Comparison of ENCODE assay signal across 7 cellular contexts in genomic region chr17:41967921-41968578, GRCh38. TPM values are rescaled to one million over a fixed set of nuclear protein-coding genes. Genes with fewer than 3 reads are reported as not detected.
A peak's percentile ranks its signal among the peaks of the same experiment; 100 is the strongest.
DNase-seq lines count a peak whose midpoint lies in the region; ATAC-seq lines count a peak whose summit lies in the region.

No MANE protein-coding gene starts in this region.

- no peak overlapping the region for H3K27ac Mint-ChIP-seq in activated T-helper 1 cell treated with anti-CD3 and anti-CD28 coated beads, Interleukin-12 subunit alpha, Interleukin-12 subunit beta, Interleukin-2, Interleukin-4 antibody, amounts not matched to agents 30 ng/mL and 10 ng/mL and 1 ng/mL, durations not matched to agents 14 hours and 24 hours and 36 hours
- peak overlapping the region; percentile 42 for H3K27ac Mint-ChIP-seq in stimulated activated naive B cell treated with anti-CD40 and anti-IgM and Interleukin-4, amounts not matched to agents 10 μg/mL and 1 μg/mL and 100 μg/mL, for 72 hours

- H3K4me3 Mint-ChIP-seq in activated T-helper 1 cell treated with anti-CD3 and anti-CD28 coated beads, Interleukin-12 subunit alpha, Interleukin-12 subunit beta, Interleukin-2, Interleukin-4 antibody, amounts not matched to agents 30 ng/mL and 10 ng/mL and 1 ng/mL, durations not matched to agents 14 hours and 24 hours and 36 hours: peak overlapping the region; percentile 87
- peak overlapping the region; percentile 77 to 81 for H3K4me3 Mint-ChIP-seq in stimulated activated naive B cell treated with anti-CD40 and anti-IgM and Interleukin-4, amounts not matched to agents 10 μg/mL and 1 μg/mL and 100 μg/mL, for 72 hours

- no peaks in the 10 kb centered on the region for H3K9me3 Mint-ChIP-seq in activated T-helper 1 cell treated with anti-CD3 and anti-CD28 coated beads, Interleukin-12 subunit alpha, Interleukin-12 subunit beta, Interleukin-2, Interleukin-4 antibody, amounts not matched to agents 30 ng/mL and 10 ng/mL and 1 ng/mL, durations not matched to agents 14 hours and 24 hours and 36 hours
- H3K9me3 Mint-ChIP-seq in stimulated activated naive B cell treated with anti-CD40 and anti-IgM and Interleukin-4, amounts not matched to agents 10 μg/mL and 1 μg/mL and 100 μg/mL, for 72 hours: no peaks in the 10 kb centered on the region

- peaks cover 10% of the 10 kb centered on the region for H3K4me1 ChIP-seq in HUES48 (ENCODE audit: control insufficient read depth, insufficient read depth, low read length)
- peaks cover 2% of the 10 kb centered on the region for H3K4me1 ChIP-seq in iPS-15b (ENCODE audit: control insufficient read depth, insufficient read depth, low read length)

- no peaks in the 10 kb centered on the region for H3K27me3 Mint-ChIP-seq in activated T-helper 1 cell treated with anti-CD3 and anti-CD28 coated beads, Interleukin-12 subunit alpha, Interleukin-12 subunit beta, Interleukin-2, Interleukin-4 antibody, amounts not matched to agents 30 ng/mL and 10 ng/mL and 1 ng/mL, durations not matched to agents 14 hours and 24 hours and 36 hours (ENCODE audit: insufficient read depth)
- H3K27me3 Mint-ChIP-seq in stimulated activated naive B cell treated with anti-CD40 and anti-IgM and Interleukin-4, amounts not matched to agents 10 μg/mL and 1 μg/mL and 100 μg/mL, for 72 hours: no peaks in the 10 kb centered on the region

- H3K9ac ChIP-seq in HUES48 (ENCODE audit: low read depth, low read length): no peak overlapping the region
- peak overlapping the region; percentile 12 for H3K9ac ChIP-seq in iPS-15b (ENCODE audit: low read depth, low read length)

- peaks cover 36% of the 10 kb centered on the region for H3K4me1 Mint-ChIP-seq in activated T-helper 1 cell treated with anti-CD3 and anti-CD28 coated beads, Interleukin-12 subunit alpha, Interleukin-12 subunit beta, Interleukin-2, Interleukin-4 antibody, amounts not matched to agents 30 ng/mL and 10 ng/mL and 1 ng/mL, durations not matched to agents 14 hours and 24 hours and 36 hours (ENCODE audit: low read depth)
- peaks cover 27 to 64% of the 10 kb centered on the region in 2 donors for H3K4me1 Mint-ChIP-seq in stimulated activated naive B cell treated with anti-CD40 and anti-IgM and Interleukin-4, amounts not matched to agents 10 μg/mL and 1 μg/mL and 100 μg/mL, for 72 hours

- H3K27me3 ChIP-seq in HUES48 (ENCODE audit: control insufficient read depth, insufficient read depth, low read length) (no peaks in the 10 kb centered on the region), iPS-15b (ENCODE audit: control insufficient read depth, insufficient read depth, low read length) (no peaks in the 10 kb centered on the region)

- peaks cover 37% of the 10 kb centered on the region for H3K36me3 ChIP-seq in HUES48 (ENCODE audit: control insufficient read depth, insufficient read depth, low read length)
- peaks cover 23% of the 10 kb centered on the region for H3K36me3 ChIP-seq in iPS-15b (ENCODE audit: control insufficient read depth, insufficient read depth, low read length)

- DNase-seq in activated T-helper 1 cell treated with anti-CD3 and anti-CD28 coated beads, Interleukin-12 subunit alpha, Interleukin-12 subunit beta, Interleukin-2, Interleukin-4 antibody, amounts not matched to agents 30 ng/mL and 10 ng/mL and 1 ng/mL, durations not matched to agents 14 hours and 24 hours and 36 hours (ENCODE audit: low spot score): no peak
- no peak for DNase-seq in stimulated activated naive B cell treated with anti-CD40 and anti-IgM and Interleukin-4, amounts not matched to agents 10 μg/mL and 1 μg/mL and 100 μg/mL, for 72 hours
- no peak for DNase-seq in COR-L47 (lab: John Stamatoyannopoulos, UW)
- no peak for DNase-seq in stimulated activated CD4-positive, alpha-beta T cell treated with anti-CD3 and anti-CD28 coated beads, Interleukin-4, amount 100 ng/mL, for 1 hour

- intact Hi-C loops in activated T-helper 1 cell treated with anti-CD3 and anti-CD28 coated beads, Interleukin-12 subunit alpha, Interleukin-12 subunit beta, Interleukin-2, Interleukin-4 antibody, amounts not matched to agents 30 ng/mL and 10 ng/mL and 1 ng/mL, durations not matched to agents 14 hours and 24 hours and 36 hours (cut with micrococcal nuclease): loop anchor here (2.0 to 5.0 kb wide), 3 partner anchors 103 to 854 kb away; partner anchors contain the start of genes BECN1 and KLHL11

- H3K4me3 ChIP-seq in HUES48 (ENCODE audit: low read depth, low read length) (peak overlapping the region; percentile 85; the same call in 1 of the 2 replicates), iPS-15b (ENCODE audit: low read depth, low read length) (peak overlapping the region; percentile 80)

- no peak overlapping the region for H3K27ac ChIP-seq in HUES48 (ENCODE audit: low read depth, low read length)

- peaks cover 16% of the 10 kb centered on the region for H3K36me3 Mint-ChIP-seq in activated T-helper 1 cell treated with anti-CD3 and anti-CD28 coated beads, Interleukin-12 subunit alpha, Interleukin-12 subunit beta, Interleukin-2, Interleukin-4 antibody, amounts not matched to agents 30 ng/mL and 10 ng/mL and 1 ng/mL, durations not matched to agents 14 hours and 24 hours and 36 hours (ENCODE audit: low read depth)
- peaks cover 17 to 26% of the 10 kb centered on the region in 2 donors for H3K36me3 Mint-ChIP-seq in stimulated activated naive B cell treated with anti-CD40 and anti-IgM and Interleukin-4, amounts not matched to agents 10 μg/mL and 1 μg/mL and 100 μg/mL, for 72 hours

- no peaks in the 10 kb centered on the region for H3K9me3 ChIP-seq in HUES48 (ENCODE audit: control insufficient read depth, insufficient read depth, low read length)
- H3K9me3 ChIP-seq in iPS-15b (ENCODE audit: control insufficient read depth, insufficient read depth, low read length): no peaks in the 10 kb centered on the region

- ATAC-seq in stimulated activated naive B cell treated with anti-CD40 and anti-IgM and Interleukin-4, amounts not matched to agents 10 μg/mL and 1 μg/mL and 100 μg/mL, for 72 hours (replicated peaks): no peak
- ATAC-seq in HG03097 (IDR thresholded peaks at IDR 0.05; ENCODE audit: low FRiP score, unreplicated experiment): no peak

RNA-seq across cellular contexts. Expression of gene CNP, which starts 1.5 kb away (rescaled TPM):
- 89.1 and 89.8 TPM in 2 replicates for total RNA-seq in activated T-helper 1 cell treated with anti-CD3 and anti-CD28 coated beads, Interleukin-12 subunit alpha, Interleukin-12 subunit beta, Interleukin-2, Interleukin-4 antibody, amounts not matched to agents 30 ng/mL and 10 ng/mL and 1 ng/mL, durations not matched to agents 14 hours and 24 hours and 36 hours

RNA-seq across cellular contexts. Expression of gene ODAD4, which starts 37.6 kb away (rescaled TPM):
- total RNA-seq in activated T-helper 1 cell treated with anti-CD3 and anti-CD28 coated beads, Interleukin-12 subunit alpha, Interleukin-12 subunit beta, Interleukin-2, Interleukin-4 antibody, amounts not matched to agents 30 ng/mL and 10 ng/mL and 1 ng/mL, durations not matched to agents 14 hours and 24 hours and 36 hours: 0.39 and 0.73 TPM in 2 replicates

RNA-seq across cellular contexts. Expression of gene DNAJC7, which starts 49.2 kb away (rescaled TPM):
- total RNA-seq in activated T-helper 1 cell treated with anti-CD3 and anti-CD28 coated beads, Interleukin-12 subunit alpha, Interleukin-12 subunit beta, Interleukin-2, Interleukin-4 antibody, amounts not matched to agents 30 ng/mL and 10 ng/mL and 1 ng/mL, durations not matched to agents 14 hours and 24 hours and 36 hours: 124 and 129 TPM in 2 replicates

RNA-seq across cellular contexts. Expression of gene ACLY, which starts 49.3 kb away (rescaled TPM):
- 200 and 211 TPM in 2 replicates for total RNA-seq in activated T-helper 1 cell treated with anti-CD3 and anti-CD28 coated beads, Interleukin-12 subunit alpha, Interleukin-12 subunit beta, Interleukin-2, Interleukin-4 antibody, amounts not matched to agents 30 ng/mL and 10 ng/mL and 1 ng/mL, durations not matched to agents 14 hours and 24 hours and 36 hours

RNA-seq across cellular contexts. Expression of gene NKIRAS2, which starts 51.8 kb away (rescaled TPM):
- 32.6 and 36.3 TPM in 2 replicates for total RNA-seq in activated T-helper 1 cell treated with anti-CD3 and anti-CD28 coated beads, Interleukin-12 subunit alpha, Interleukin-12 subunit beta, Interleukin-2, Interleukin-4 antibody, amounts not matched to agents 30 ng/mL and 10 ng/mL and 1 ng/mL, durations not matched to agents 14 hours and 24 hours and 36 hours
